Comparison of ENCODE assay signal across 17 cellular contexts in the genomic region with DNA sequence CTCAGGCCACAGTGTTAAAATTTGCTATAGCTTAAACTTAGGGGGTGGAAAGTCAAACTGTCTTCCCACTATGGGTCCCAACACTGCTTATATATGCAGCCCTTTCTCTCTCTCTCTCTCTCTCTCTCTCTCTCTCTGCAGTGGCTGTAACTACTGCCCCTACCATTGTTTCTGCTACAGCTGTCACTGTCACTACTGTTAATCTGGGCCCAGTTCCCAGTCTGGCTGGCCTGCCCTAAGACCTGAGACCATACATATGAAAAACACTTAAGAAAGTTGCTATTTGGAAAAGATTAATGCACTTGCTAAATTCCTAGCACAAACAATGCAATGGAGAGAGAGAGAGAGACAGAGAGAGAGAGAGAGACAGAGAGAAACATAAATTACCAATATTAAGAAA.
DNase-seq lines count a peak whose midpoint lies in the region; FAIRE-seq and TF ChIP-seq lines count a peak whose summit lies in the region.
"Had no signal": no experiment of that assay in that cellular context is flagged by ENCODE, and none has a peak within 500 bp of the region (broad histone marks: within the 10 kb centered on the region; RNA-seq: fewer than 3 reads in every experiment).

No MANE protein-coding gene starts in this region.

- peak; percentile 10 for DNase-seq in MV-4-11 (lab: John Stamatoyannopoulos, UW)
- peak; percentile 66 for DNase-seq in SHP77 treated with DMSO at 0.1 percent for 48 hours (lab: John Stamatoyannopoulos, UW)
- DNase-seq in endothelial cell of umbilical vein (ENCODE audit: low read depth, low spot score) = peak; percentile 69
- DNase-seq in ecto neural progenitor cell (ENCODE audit: low spot score) = no peak
- no peak for DNase-seq in activated CD4-positive, CD25-positive, alpha-beta regulatory T cell treated with anti-CD3 and anti-CD28 coated beads, Interleukin-2, amount 50 U/mL, for 72 hours
- no peak for DNase-seq in uterus
- DNase-seq in A172 (ENCODE audit: low spot score) = no peak
- DNase-seq: EL, H9, MG63, NCI-H1417, NCI-H2029, NCI-H526, Peyer's patch, SW 1271 had no signal

- POLR2A ChIA-PET in endothelial cell of umbilical vein (lab: Charles Lee) = no interaction called here

- H3K9me1 ChIP-seq in endothelial cell of umbilical vein (replicated peaks; ENCODE audit: control insufficient read depth, extremely low read depth, insufficient read depth, low read length) = no peaks in the 10 kb centered on the region

- no peak for TF ChIP-seq CTCF in endothelial cell of umbilical vein (IDR thresholded peaks at IDR 0.05; ENCODE audit: extremely low read depth in 1 of 2, insufficient read depth in 1 of 2, low read depth in 1 of 2, low read length in 2 of 2)
- no peak for TF ChIP-seq CTCF in nephron (IDR thresholded peaks at IDR 0.05; ENCODE audit: unreplicated experiment in 3 of 3)
- TF ChIP-seq CTCF in uterus (IDR thresholded peaks at IDR 0.05) = no peak

- peak overlapping the region; percentile 7 to 69 (median 8) for H3K27ac Mint-ChIP-seq in nephron

- no TSS peak for BruUV-seq in endothelial cell of umbilical vein (replicated peaks; lab: Mats Ljungman, UMichigan)

- intact Hi-C loops in endothelial cell of umbilical vein (cut with micrococcal nuclease) (no loop called here), uterus (cut with DNase I; ENCODE audit: low total_unique reads) (no loop called here)

- dilution Hi-C loops in endothelial cell of umbilical vein (cut with MboI; ENCODE audit: extremely low pct_ligation_motif_present, low sequenced_read_pairs) = no loop called here

- peaks cover 5% of the 10 kb centered on the region for H3K36me3 Mint-ChIP-seq in nephron (ENCODE audit: low read depth)

- H2AFZ ChIP-seq in endothelial cell of umbilical vein (ENCODE audit: low read depth, low read length) = no peak overlapping the region

- no peak for FAIRE-seq in endothelial cell of umbilical vein (lab: Jason Lieb, UNC)

- H4K20me1 ChIP-seq in endothelial cell of umbilical vein (replicated peaks; ENCODE audit: control insufficient read depth, extremely low read depth, insufficient read depth, low read length) = no peaks in the 10 kb centered on the region
- H4K20me1 ChIP-seq: BLaER1 treated with 17β-estradiol and CSF1 and Interleukin-3, amounts not matched to agents 10 nM and 100 nM had no signal

- H3K4me1 Mint-ChIP-seq in nephron = peaks cover 6% of the 10 kb centered on the region
- H3K4me1 Mint-ChIP-seq: H9 had no signal

- no peak overlapping the region for H3K4me3 Mint-ChIP-seq in nephron
- H3K4me3 Mint-ChIP-seq: H9 had no signal

- H3K9me3 Mint-ChIP-seq in nephron = peaks cover 3% of the 10 kb centered on the region
- H3K9me3 Mint-ChIP-seq: H9 had no signal

- H3K27me3 Mint-ChIP-seq in nephron (ENCODE audit: low read depth) = no peaks in the 10 kb centered on the region

- H3K27me3 ChIP-seq in endothelial cell of umbilical vein (ENCODE audit: control insufficient read depth in 2 of 2, insufficient read depth in 2 of 2, low read length in 2 of 2) (no peaks in the 10 kb centered on the region), uterus (no peaks in the 10 kb centered on the region)
- H3K27me3 ChIP-seq: BLaER1 treated with 17β-estradiol and CSF1 and Interleukin-3, amounts not matched to agents 10 nM and 100 nM; MG63; Peyer's patch had no signal

- no peaks in the 10 kb centered on the region for H3K79me2 ChIP-seq in endothelial cell of umbilical vein (ENCODE audit: control insufficient read depth, insufficient read depth, low read length)

- H3K4me3 ChIP-seq in endothelial cell of umbilical vein (replicated peaks in 1 of 3; ENCODE audit: insufficient read depth in 1 of 3, low read depth in 1 of 3, low read length in 3 of 3) (no peak overlapping the region), uterus (no peak overlapping the region)
- H3K4me3 ChIP-seq: BLaER1 treated with 17β-estradiol and CSF1 and Interleukin-3, amounts not matched to agents 10 nM and 100 nM; MG63; Peyer's patch had no signal

- H3K4me2 ChIP-seq in endothelial cell of umbilical vein (ENCODE audit: insufficient read depth, low read length) = no peak overlapping the region
- H3K4me2 ChIP-seq: BLaER1 treated with 17β-estradiol and CSF1 and Interleukin-3, amounts not matched to agents 10 nM and 100 nM had no signal

- CTCF ChIA-PET in endothelial cell of umbilical vein (lab: Charles Lee) = interaction anchor here (0.7 kb wide), 1 partner anchor 10 kb away, joined by 3 read pairs; no protein-coding TSS in a partner anchor

- H3K9me3 ChIP-seq in endothelial cell of umbilical vein (replicated peaks; ENCODE audit: control insufficient read depth, insufficient read depth, low read length) = no peaks in the 10 kb centered on the region
- no peaks in the 10 kb centered on the region for H3K9me3 ChIP-seq in uterus
- H3K9me3 ChIP-seq: BLaER1 treated with 17β-estradiol and CSF1 and Interleukin-3, amounts not matched to agents 10 nM and 100 nM; MG63; Peyer's patch had no signal

- H3K27ac ChIP-seq in endothelial cell of umbilical vein (ENCODE audit: insufficient read depth, low read depth, low read length) = no peak overlapping the region
- H3K27ac ChIP-seq in uterus = no peak overlapping the region
- H3K27ac ChIP-seq: BLaER1 treated with 17β-estradiol and CSF1 and Interleukin-3, amounts not matched to agents 10 nM and 100 nM; Peyer's patch had no signal

- H3K9ac ChIP-seq in endothelial cell of umbilical vein (replicated peaks; ENCODE audit: extremely low read depth, insufficient read depth, low read length) = no peak overlapping the region
- H3K9ac ChIP-seq: BLaER1 treated with 17β-estradiol and CSF1 and Interleukin-3, amounts not matched to agents 10 nM and 100 nM had no signal

- H3K36me3 ChIP-seq in endothelial cell of umbilical vein (ENCODE audit: control insufficient read depth in 2 of 2, extremely low read depth in 1 of 2, insufficient read depth in 2 of 2, low read length in 2 of 2) = no peaks in the 10 kb centered on the region
- H3K36me3 ChIP-seq in uterus = no peaks in the 10 kb centered on the region
- H3K36me3 ChIP-seq: BLaER1 treated with 17β-estradiol and CSF1 and Interleukin-3, amounts not matched to agents 10 nM and 100 nM; MG63; Peyer's patch had no signal

- no peaks in the 10 kb centered on the region for H3K4me1 ChIP-seq in endothelial cell of umbilical vein (ENCODE audit: control insufficient read depth, extremely low read depth, insufficient read depth, low read length)
- H3K4me1 ChIP-seq in uterus = no peaks in the 10 kb centered on the region
- H3K4me1 ChIP-seq: BLaER1 treated with 17β-estradiol and CSF1 and Interleukin-3, amounts not matched to agents 10 nM and 100 nM; Peyer's patch had no signal

- TF ChIP-seq POLR2A in endothelial cell of umbilical vein (IDR thresholded peaks at IDR 0.05; ENCODE audit: low read depth, low read length) = no peak
- no peak for TF ChIP-seq POLR2A in uterus (IDR thresholded peaks at IDR 0.05)

TF ChIP-seq in endothelial cell of umbilical vein, 7 proteins besides CTCF, POLR2A, EP300 and RAD21:
- TF ChIP-seq JUN (IDR thresholded peaks at IDR 0.05; ENCODE audit: borderline replicate concordance, insufficient read depth, insufficient read length, low read depth) (no peak), POLR2AphosphoS5 (IDR thresholded peaks at IDR 0.05; ENCODE audit: insufficient read depth, low read depth, low read length) (no peak), MYC (IDR thresholded peaks at IDR 0.05; ENCODE audit: low read depth, low read length) (no peak), FOS (IDR thresholded peaks at IDR 0.05; ENCODE audit: borderline replicate concordance, insufficient read depth, low read length) (no peak), MAX (IDR thresholded peaks at IDR 0.05; ENCODE audit: insufficient read depth, insufficient read length) (no peak), EZH2 (IDR thresholded peaks at IDR 0.05; ENCODE audit: borderline replicate concordance, low read depth, low read length, severe bottlenecking) (no peak), GATA2 (IDR thresholded peaks at IDR 0.05; ENCODE audit: insufficient read depth, insufficient read length, low read depth, low read length) (no peak)

Comparison
In these comparisons a context has a peak if more than half of its experiments do, and no peak if none do; other contexts are left out.
1. DNase-seq: peak in MV-4-11 (single experiment), SHP77 treated with DMSO at 0.1 percent for 48 hours (single experiment) and endothelial cell of umbilical vein (single experiment); none in ecto neural progenitor cell (single experiment), activated CD4-positive, CD25-positive, alpha-beta regulatory T cell treated with anti-CD3 and anti-CD28 coated beads, Interleukin-2, amount 50 U/mL, for 72 hours (single experiment), uterus (0 of 2) and A172 (single experiment).